Comparison of ENCODE assay signal across 8 cellular contexts in the genomic region with DNA sequence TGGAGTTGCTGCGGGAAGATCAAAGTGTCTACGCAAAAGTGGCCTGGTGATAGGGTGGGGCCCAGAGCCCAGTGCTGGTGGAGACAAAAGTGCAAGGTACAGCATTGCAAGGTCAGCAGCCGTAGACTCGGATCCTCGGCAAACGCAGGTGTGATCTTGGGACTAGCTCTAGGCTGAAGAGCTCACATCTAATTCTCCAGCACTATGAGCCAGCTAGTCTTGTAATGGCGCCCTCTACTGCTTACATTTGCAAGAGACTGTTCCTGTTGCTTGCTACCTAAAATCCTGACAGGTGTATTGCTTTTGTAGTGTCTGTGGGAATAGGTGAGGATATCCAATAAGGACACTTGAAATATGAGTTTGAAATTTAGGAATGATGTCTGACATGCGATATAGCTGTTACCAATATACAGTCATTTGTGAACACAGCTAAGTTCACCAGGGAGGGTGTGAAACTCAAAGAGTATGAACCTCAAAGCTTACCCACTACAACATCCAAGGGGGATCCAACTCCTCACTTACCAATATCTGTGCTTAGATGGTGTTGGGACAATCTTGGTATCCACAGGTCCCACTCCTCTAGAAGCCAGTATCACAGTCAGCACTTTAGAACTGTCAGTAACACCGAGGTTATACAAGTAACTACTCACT. TPM values are rescaled to one million over a fixed set of nuclear protein-coding genes. Genes with fewer than 3 reads are reported as not detected.
A peak's percentile ranks its signal among the peaks of the same experiment; 100 is the strongest.
DNase-seq lines count a peak whose midpoint lies in the region; ATAC-seq and TF ChIP-seq lines count a peak whose summit lies in the region.

No MANE protein-coding gene starts in this region.

- H3K9me3 Mint-ChIP-seq in activated naive CD4-positive, alpha-beta T cell treated with anti-CD3 and anti-CD28 coated beads, Interleukin-2, amount 50 U/mL, for 72 hours, result no peaks in the 10 kb centered on the region

- H3K36me3 Mint-ChIP-seq in activated naive CD4-positive, alpha-beta T cell treated with anti-CD3 and anti-CD28 coated beads, Interleukin-2, amount 50 U/mL, for 72 hours, result no peaks in the 10 kb centered on the region

- H3K9me2 ChIP-seq in Loucy (replicated peaks; ENCODE audit: low read depth, low read length), result no peaks in the 10 kb centered on the region

- no peaks in the 10 kb centered on the region for H3K36me3 ChIP-seq in H7 (replicated peaks; ENCODE audit: control insufficient read depth, insufficient read depth, low read length)
- no peaks in the 10 kb centered on the region for H3K36me3 ChIP-seq in Loucy (ENCODE audit: insufficient read depth, low read length)

- ATAC-seq in activated naive CD4-positive, alpha-beta T cell treated with anti-CD3 and anti-CD28 coated beads, Interleukin-2, amount 50 U/mL, for 72 hours, result peak; percentile 80 to 85

- no peak overlapping the region for H3K4me2 ChIP-seq in Loucy (ENCODE audit: low read depth, low read length, poor library complexity, severe bottlenecking)

- no peaks in the 10 kb centered on the region for H3F3A ChIP-seq in Loucy (ENCODE audit: low read depth)

- peak; percentile 64 for TF ChIP-seq CTCF in GM12875 (IDR thresholded peaks at IDR 0.05; ENCODE audit: borderline replicate concordance, insufficient read depth, low read depth, low read length)
- peak; percentile 95 for TF ChIP-seq CTCF in Loucy (conservative IDR thresholded peaks at IDR 0.05; ENCODE audit: low read length)

- no peaks in the 10 kb centered on the region for H3K27me3 ChIP-seq in H7 (ENCODE audit: control insufficient read depth, insufficient read depth, low read length)
- no peaks in the 10 kb centered on the region for H3K27me3 ChIP-seq in Loucy (ENCODE audit: insufficient read depth, low read length, poor library complexity, severe bottlenecking)

- no peaks in the 10 kb centered on the region for H3K79me2 ChIP-seq in Loucy (ENCODE audit: insufficient read depth, low read length)

- no peaks in the 10 kb centered on the region for H4K20me1 ChIP-seq in Loucy (ENCODE audit: insufficient read depth, low read length, poor library complexity, severe bottlenecking)

- no peak overlapping the region for H3K4me3 ChIP-seq in GM12875 (ENCODE audit: low read depth, low read length)
- H3K4me3 ChIP-seq in H7 (ENCODE audit: insufficient read depth, low read depth, low read length), result no peak overlapping the region
- H3K4me3 ChIP-seq in Loucy (ENCODE audit: low read length, poor library complexity, severe bottlenecking), result no peak overlapping the region

- H3K27ac Mint-ChIP-seq in activated naive CD4-positive, alpha-beta T cell treated with anti-CD3 and anti-CD28 coated beads, Interleukin-2, amount 50 U/mL, for 72 hours, result no peak overlapping the region

- H3K9me3 ChIP-seq in Loucy (ENCODE audit: insufficient read depth, low read depth, low read length), result no peaks in the 10 kb centered on the region

- peak; percentile 46 for DNase-seq in H7
- DNase-seq in SK-N-DZ (ENCODE audit: low spot score), result peak; percentile 48
- DNase-seq in activated naive CD4-positive, alpha-beta T cell treated with anti-CD3 and anti-CD28 coated beads, Interleukin-2, amount 50 U/mL, for 72 hours (ENCODE audit: low spot score in 2 of 2), result peak in 1 of 2 donors; percentile 66
- DNase-seq in islet precursor cell, result peak; percentile 81
- peak; percentile 9 to 19 for DNase-seq in stimulated activated CD8-positive, alpha-beta memory T cell treated with anti-CD3 and anti-CD28 coated beads, Interleukin-4, amount 100 ng/mL, for 4 hours (ENCODE audit: low read depth in 2 of 2, low spot score in 1 of 2)
- no peak for DNase-seq in DMS79 treated with DMSO at 0.1 percent for 48 hours (lab: John Stamatoyannopoulos, UW)

- H3K9ac ChIP-seq in Loucy (ENCODE audit: low read depth, low read length, poor library complexity, severe bottlenecking), result no peak overlapping the region

- no peak overlapping the region for H2AFZ ChIP-seq in Loucy (ENCODE audit: low read length)

- H3K4me1 ChIP-seq in Loucy (ENCODE audit: insufficient read depth, low read length, poor library complexity, severe bottlenecking), result no peaks in the 10 kb centered on the region

RNA-seq across cellular contexts. Expression of a gene that starts 58.4 kb away (rescaled TPM):
- not detected in 2 replicates for total RNA-seq in H7 (2014; rRNA removed; shearing (Covaris generic))
- polyA plus RNA-seq in SK-N-DZ (2014; cell fraction: cytosol; rRNA removed), result 0.02 TPM in 1 of 2 replicates, not detected in the other
- polyA plus RNA-seq in SK-N-DZ (2014; cell fraction: nucleus; rRNA removed), result not detected in 2 replicates
- total RNA-seq in activated naive CD4-positive, alpha-beta T cell treated with anti-CD3 and anti-CD28 coated beads, Interleukin-2, amount 50 U/mL, for 72 hours, result under 1 TPM; 0.27 to 0.93 TPM
